Comparison of ENCODE assay signal across 20 cellular contexts in genomic region chr15:51603002-51603401, GRCh38. TPM values are rescaled to one million over a fixed set of nuclear protein-coding genes. Genes with fewer than 3 reads are reported as not detected.
DNase-seq lines count a peak whose midpoint lies in the region; ATAC-seq and TF ChIP-seq lines count a peak whose summit lies in the region.
"Had no signal": no experiment of that assay in that cellular context is flagged by ENCODE, and none has a peak within 500 bp of the region (broad histone marks: within the 10 kb centered on the region; RNA-seq: fewer than 3 reads in every experiment).

No MANE protein-coding gene starts in this region.

- H3K4me3 ChIP-seq in GM23338: no peak overlapping the region
- H3K4me3 ChIP-seq in SK-N-MC: peak overlapping the region; percentile 90
- no peak overlapping the region for H3K4me3 ChIP-seq in PC-3 (ENCODE audit: low read length)
- H3K4me3 ChIP-seq: BLaER1 had no signal

- no peak overlapping the region for H2BK5ac ChIP-seq in H9 (ENCODE audit: insufficient read length, low read length)

- H3K56ac ChIP-seq in H9 (ENCODE audit: insufficient read length, low read depth, low read length): no peak overlapping the region

- H3K9ac ChIP-seq in SK-N-MC (ENCODE audit: insufficient read length) (peak overlapping the region; percentile 97), PC-3 (ENCODE audit: low read length) (no peak overlapping the region), H9 (ENCODE audit: extremely low read depth, insufficient read length, low read length) (no peak overlapping the region)
- H3K9ac ChIP-seq: BLaER1, KMS-11, SK-N-SH had no signal

- no peaks in the 10 kb centered on the region for H3K23me2 ChIP-seq in H9 (ENCODE audit: insufficient read length, low read depth, low read length, poor library complexity, severe bottlenecking)

- peaks cover 4% of the 10 kb centered on the region; the same call in 1 of the 3 replicates for H3K36me3 Mint-ChIP-seq in GM23338 (ENCODE audit: low read depth)
- H3K36me3 Mint-ChIP-seq in nephron progenitor cell (ENCODE audit: low read depth): peaks cover 61% of the 10 kb centered on the region
- H3K36me3 Mint-ChIP-seq in glutamatergic neuron (ENCODE audit: unreplicated experiment): peaks cover 12% of the 10 kb centered on the region
- no peaks in the 10 kb centered on the region; a peak in 1 of 7 replicates for H3K36me3 Mint-ChIP-seq in H9 (ENCODE audit: insufficient read depth in 1 of 3, low read depth in 3 of 3)
- H3K36me3 Mint-ChIP-seq: CD8-positive, alpha-beta T cell had no signal

- ATAC-seq in GM23338 (no peak), PC-3 (no peak)
- ATAC-seq: CD8-positive, alpha-beta T cell had no signal

- H3K4me2 ChIP-seq in GM23338: no peak overlapping the region
- no peak overlapping the region for H3K4me2 ChIP-seq in PC-3 (ENCODE audit: low read length)
- H3K4me2 ChIP-seq in H9 (ENCODE audit: insufficient read depth, insufficient read length, low read length): no peak overlapping the region
- H3K4me2 ChIP-seq: BLaER1, KMS-11, SK-N-SH had no signal

- H3K14ac ChIP-seq in H9 (ENCODE audit: insufficient read depth, low read length): no peak overlapping the region

- peaks cover 6% of the 10 kb centered on the region for H3K27me3 Mint-ChIP-seq in GM23338 (ENCODE audit: insufficient read depth, low read depth, poor library complexity)
- H3K27me3 Mint-ChIP-seq in nephron progenitor cell (ENCODE audit: low read depth, poor library complexity): peaks cover 4% of the 10 kb centered on the region
- peaks cover 1% of the 10 kb centered on the region for H3K27me3 Mint-ChIP-seq in glutamatergic neuron (ENCODE audit: unreplicated experiment)
- no peaks in the 10 kb centered on the region for H3K27me3 Mint-ChIP-seq in H9 (ENCODE audit: low read depth)

- no peaks in the 10 kb centered on the region for H3K9me3 ChIP-seq in SK-N-MC (ENCODE audit: low read depth, low read length)
- H3K9me3 ChIP-seq in PC-3 (ENCODE audit: low read length): no peaks in the 10 kb centered on the region
- no peaks in the 10 kb centered on the region for H3K9me3 ChIP-seq in H9 (ENCODE audit: control insufficient read depth, low read depth, low read length)
- H3K9me3 ChIP-seq: SK-N-SH had no signal

- H3K4me1 ChIP-seq in GM23338 (ENCODE audit: insufficient read depth) (no peaks in the 10 kb centered on the region), PC-3 (ENCODE audit: insufficient read depth, low read length) (peaks cover 21% of the 10 kb centered on the region), H9 (ENCODE audit: insufficient read depth, low read length) (no peaks in the 10 kb centered on the region)
- H3K4me1 ChIP-seq: BLaER1 had no signal

- H3K79me2 ChIP-seq in GM23338 (replicated peaks; ENCODE audit: insufficient read depth): peaks cover 4% of the 10 kb centered on the region; the same call in 1 of the 2 replicates
- peaks cover 6% of the 10 kb centered on the region; the same call in 1 of the 2 replicates for H3K79me2 ChIP-seq in PC-3 (ENCODE audit: low read length)
- H3K79me2 ChIP-seq in H9 (ENCODE audit: insufficient read depth, low read length): peaks cover 3% of the 10 kb centered on the region; the same call in 1 of the 2 replicates

- H2BK20ac ChIP-seq in H9 (ENCODE audit: low read depth, low read length, poor library complexity, severe bottlenecking): no peak overlapping the region

- H3F3A ChIP-seq in GM23338 (replicated peaks; ENCODE audit: low read depth): no peaks in the 10 kb centered on the region
- H3F3A ChIP-seq in PC-3 (ENCODE audit: low read length, unreplicated experiment): no peaks in the 10 kb centered on the region

- no peak overlapping the region for H4K91ac ChIP-seq in H9 (ENCODE audit: insufficient read length, low read depth, low read length)

- H3K27ac ChIP-seq in GM23338 (ENCODE audit: low read depth) (no peak overlapping the region), SK-N-MC (peak overlapping the region; percentile 95), PC-3 (ENCODE audit: low read length) (no peak overlapping the region), H9 (ENCODE audit: insufficient read length, low read depth, low read length) (no peak overlapping the region)
- H3K27ac ChIP-seq: BLaER1, HL-60, KMS-11 had no signal

- no peaks in the 10 kb centered on the region; the same call in 2 of the 3 replicates for H3K4me1 Mint-ChIP-seq in GM23338
- no peaks in the 10 kb centered on the region for H3K4me1 Mint-ChIP-seq in nephron progenitor cell
- peaks cover 5% of the 10 kb centered on the region for H3K4me1 Mint-ChIP-seq in glutamatergic neuron (ENCODE audit: low read depth, unreplicated experiment)
- H3K4me1 Mint-ChIP-seq in H9: peaks cover 0 to 4% of the 10 kb centered on the region in 2 experiments; a peak in 3 of 4 replicates

- H3K4ac ChIP-seq in H9 (ENCODE audit: low read depth, low read length): no peak overlapping the region

- no peak overlapping the region for H4K8ac ChIP-seq in H9 (replicated peaks; ENCODE audit: insufficient read length, low read depth, low read length)

- H2AK5ac ChIP-seq in H9 (ENCODE audit: insufficient read length, low read length): no peak overlapping the region

- no peak overlapping the region for H3K23ac ChIP-seq in H9 (ENCODE audit: insufficient read length, low read depth, low read length)

- H3K9me2 ChIP-seq in GM23338 (ENCODE audit: insufficient read depth) (peaks cover 3% of the 10 kb centered on the region; the same call in 1 of the 2 replicates), PC-3 (replicated peaks; ENCODE audit: low read length) (no peaks in the 10 kb centered on the region)
- H3K9me2 ChIP-seq: SK-N-SH had no signal

- no peaks in the 10 kb centered on the region for H4K20me1 ChIP-seq in GM23338 (replicated peaks; ENCODE audit: insufficient read depth)
- 0 out of 2 replicates have a peak, but pooled peaks cover 3% of the 10 kb centered on the region for H4K20me1 ChIP-seq in PC-3 (ENCODE audit: low read length)
- H4K20me1 ChIP-seq in H9 (ENCODE audit: control insufficient read depth, insufficient read depth, insufficient read length): no peaks in the 10 kb centered on the region
- H4K20me1 ChIP-seq: BLaER1 had no signal

- no CpG with 5 or more reads among the region's 2 CpGs for WGBS in H9 (ENCODE audit: extremely low coverage, insufficient read length, low lambda C conversion rate)

- H2BK15ac ChIP-seq in H9 (ENCODE audit: low read depth, low read length): no peak overlapping the region

- no peak overlapping the region for H4K5ac ChIP-seq in H9 (ENCODE audit: insufficient read length, low read depth, low read length)

- H3K36me3 ChIP-seq in GM23338 (ENCODE audit: insufficient read depth) (no peaks in the 10 kb centered on the region), SK-N-MC (ENCODE audit: insufficient read depth, low read length) (peaks cover 27% of the 10 kb centered on the region), PC-3 (ENCODE audit: low read depth, low read length) (no peaks in the 10 kb centered on the region)
- H3K36me3 ChIP-seq: BLaER1 had no signal

- no peak overlapping the region for H2BK12ac ChIP-seq in H9 (ENCODE audit: insufficient read length, low read depth, low read length)

- POLR2A ChIA-PET in PC-3 (lab: Charles Lee; ENCODE audit: unreplicated experiment): no interaction called here

- H3K27me3 ChIP-seq in GM23338 (ENCODE audit: insufficient read depth): no peaks in the 10 kb centered on the region
- no peaks in the 10 kb centered on the region for H3K27me3 ChIP-seq in PC-3 (ENCODE audit: low read length)
- no peaks in the 10 kb centered on the region for H3K27me3 ChIP-seq in H9 (ENCODE audit: insufficient read depth, low read length)
- H3K27me3 ChIP-seq: BLaER1 had no signal

- no peak overlapping the region for H3K18ac ChIP-seq in H9 (ENCODE audit: insufficient read length, low read depth, low read length)

- no peak overlapping the region for H2BK120ac ChIP-seq in H9 (ENCODE audit: low read depth, low read length, poor library complexity, severe bottlenecking)

- intact Hi-C loops in PC-3 (cut with micrococcal nuclease): no loop called here

- TF ChIP-seq CTCF in GM23338 (conservative IDR thresholded peaks at IDR 0.05; ENCODE audit: low read depth in 2 of 2): no peak
- no peak for TF ChIP-seq CTCF in nephron progenitor cell (IDR thresholded peaks at IDR 0.05)
- TF ChIP-seq CTCF in PC-3 (conservative IDR thresholded peaks at IDR 0.05; ENCODE audit: low read depth, low read length): no peak
- TF ChIP-seq CTCF in glutamatergic neuron (IDR thresholded peaks at IDR 0.05; ENCODE audit: partially characterized antibody, unreplicated experiment): no peak
- TF ChIP-seq CTCF in H9 (conservative IDR thresholded peaks at IDR 0.05): no peak

- DNase-seq in GM23338 (ENCODE audit: low spot score) (no peak), SK-N-MC (ENCODE audit: low read depth, low spot score) (no peak), nephron progenitor cell (no peak), PC-3 (no peak), GM19238 (ENCODE audit: insufficient read length, low spot score) (no peak), glutamatergic neuron (no peak), H9 (no peak)
- DNase-seq: ACHN; CD8-positive, alpha-beta T cell; GDM1; NCI-H1105 treated with DMSO at 0.1 percent for 48 hours; NCI-H2029 treated with DMSO at 0.1 percent for 48 hours; NCI-H226; NCI-H524 treated with DMSO at 0.1 percent for 48 hours; OCI-M1; SHP77; SK-N-SH had no signal

- no peak overlapping the region for H2AFZ ChIP-seq in GM23338
- H2AFZ ChIP-seq in PC-3 (ENCODE audit: low read length): no peak overlapping the region
- no peak overlapping the region for H2AFZ ChIP-seq in H9 (ENCODE audit: low read length)

- no peak overlapping the region for H3T11ph ChIP-seq in H9 (ENCODE audit: low read length)

- H3K9me3 Mint-ChIP-seq in GM23338 (no peaks in the 10 kb centered on the region), nephron progenitor cell (peaks cover 68% of the 10 kb centered on the region), glutamatergic neuron (ENCODE audit: unreplicated experiment) (peaks cover 2% of the 10 kb centered on the region), H9 (no peaks in the 10 kb centered on the region; a peak in 1 of 5 replicates)
- H3K9me3 Mint-ChIP-seq: CD8-positive, alpha-beta T cell had no signal

- H3K4me3 Mint-ChIP-seq in GM23338 (no peak overlapping the region), nephron progenitor cell (peak overlapping the region; percentile 65), glutamatergic neuron (ENCODE audit: unreplicated experiment) (no peak overlapping the region), H9 (no peak overlapping the region; a peak in 1 of 5 replicates)
- H3K4me3 Mint-ChIP-seq: CD8-positive, alpha-beta T cell had no signal

- no TSS peak for BruUV-seq in PC-3 (replicated peaks; lab: Mats Ljungman, UMichigan)

- CTCF ChIA-PET in PC-3 (lab: Charles Lee): no interaction called here

- H3K79me1 ChIP-seq in H9 (ENCODE audit: insufficient read depth, low read depth, low read length, poor library complexity, severe bottlenecking): no peaks in the 10 kb centered on the region

- H3K27ac Mint-ChIP-seq in GM23338 (0 out of 2 replicates have a peak overlapping the region, but pooled peaks have one; percentile 38), nephron progenitor cell (no peak overlapping the region), glutamatergic neuron (ENCODE audit: unreplicated experiment) (no peak overlapping the region), H9 (no peak overlapping the region)
- H3K27ac Mint-ChIP-seq: CD8-positive, alpha-beta T cell had no signal

RNA-seq across cellular contexts. Expression of gene DMXL2, which starts 19.6 kb away (rescaled TPM):
- total RNA-seq in GM23338 (2014; rRNA removed; shearing (Covaris generic)): 21.6 and 61.1 TPM in 2 replicates
- 5.2 and 6.1 TPM in 2 replicates for polyA plus RNA-seq in GM23338 (2016; fragmentation: Nextera tagmentation; extraction: Ambion mirVana)
- total RNA-seq in PC-3 (2014; rRNA removed) (10.9 and 11.1 TPM in 2 replicates), glutamatergic neuron (ENCODE audit: unreplicated experiment) (48.2 TPM), H9 (2021) (13.1 and 13.9 TPM in 2 replicates)
